In the genomic region with DNA sequence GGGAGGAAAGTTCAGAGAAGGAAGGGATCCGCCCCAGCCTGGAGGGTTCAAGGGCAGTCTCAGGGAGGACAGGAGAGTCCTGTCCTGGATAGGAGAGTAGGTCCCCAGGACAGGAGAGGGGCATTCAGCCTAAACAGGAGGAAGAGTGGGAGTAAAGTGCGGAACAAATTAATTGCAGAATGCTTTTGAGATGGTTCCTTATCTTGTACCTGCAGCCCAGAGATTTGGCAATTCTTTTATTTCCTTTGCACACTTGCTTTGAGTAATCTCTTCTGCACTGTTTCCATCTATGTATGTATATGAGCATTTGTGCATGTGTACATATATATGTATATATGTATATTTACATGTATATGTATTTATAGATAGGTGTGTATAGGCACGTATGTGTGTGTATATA, we compare ENCODE assay signal across 2 cellular contexts.
TF ChIP-seq lines count a peak whose summit lies in the region.

No MANE protein-coding gene starts in this region.

TF ChIP-seq in liver, 16 proteins besides CTCF, POLR2A, EP300 and RAD21:
- TF ChIP-seq EGR1 (IDR thresholded peaks at IDR 0.05; ENCODE audit: low read depth in 2 of 2) (no peak), TAF1 (conservative IDR thresholded peaks at IDR 0.05) (no peak), JUND (IDR thresholded peaks at IDR 0.05) (no peak), ZBTB33 (IDR thresholded peaks at IDR 0.05) (no peak), FOXA1 (IDR thresholded peaks at IDR 0.05) (no peak), YY1 (IDR thresholded peaks at IDR 0.05) (no peak), MAX (IDR thresholded peaks at IDR 0.05) (no peak), RXRA (IDR thresholded peaks at IDR 0.05) (peak; percentile 20 to 31), SP1 (IDR thresholded peaks at IDR 0.05) (peak; percentile 23), FOXA2 (IDR thresholded peaks at IDR 0.05) (no peak), NR2F2 (IDR thresholded peaks at IDR 0.05) (no peak), HNF4A (conservative IDR thresholded peaks at IDR 0.05) (no peak), GABPA (IDR thresholded peaks at IDR 0.05 in 1 of 2, conservative IDR thresholded peaks at IDR 0.05 in 1 of 2) (no peak), HNF4G (IDR thresholded peaks at IDR 0.05) (no peak)
- TF ChIP-seq, protein P1, sequence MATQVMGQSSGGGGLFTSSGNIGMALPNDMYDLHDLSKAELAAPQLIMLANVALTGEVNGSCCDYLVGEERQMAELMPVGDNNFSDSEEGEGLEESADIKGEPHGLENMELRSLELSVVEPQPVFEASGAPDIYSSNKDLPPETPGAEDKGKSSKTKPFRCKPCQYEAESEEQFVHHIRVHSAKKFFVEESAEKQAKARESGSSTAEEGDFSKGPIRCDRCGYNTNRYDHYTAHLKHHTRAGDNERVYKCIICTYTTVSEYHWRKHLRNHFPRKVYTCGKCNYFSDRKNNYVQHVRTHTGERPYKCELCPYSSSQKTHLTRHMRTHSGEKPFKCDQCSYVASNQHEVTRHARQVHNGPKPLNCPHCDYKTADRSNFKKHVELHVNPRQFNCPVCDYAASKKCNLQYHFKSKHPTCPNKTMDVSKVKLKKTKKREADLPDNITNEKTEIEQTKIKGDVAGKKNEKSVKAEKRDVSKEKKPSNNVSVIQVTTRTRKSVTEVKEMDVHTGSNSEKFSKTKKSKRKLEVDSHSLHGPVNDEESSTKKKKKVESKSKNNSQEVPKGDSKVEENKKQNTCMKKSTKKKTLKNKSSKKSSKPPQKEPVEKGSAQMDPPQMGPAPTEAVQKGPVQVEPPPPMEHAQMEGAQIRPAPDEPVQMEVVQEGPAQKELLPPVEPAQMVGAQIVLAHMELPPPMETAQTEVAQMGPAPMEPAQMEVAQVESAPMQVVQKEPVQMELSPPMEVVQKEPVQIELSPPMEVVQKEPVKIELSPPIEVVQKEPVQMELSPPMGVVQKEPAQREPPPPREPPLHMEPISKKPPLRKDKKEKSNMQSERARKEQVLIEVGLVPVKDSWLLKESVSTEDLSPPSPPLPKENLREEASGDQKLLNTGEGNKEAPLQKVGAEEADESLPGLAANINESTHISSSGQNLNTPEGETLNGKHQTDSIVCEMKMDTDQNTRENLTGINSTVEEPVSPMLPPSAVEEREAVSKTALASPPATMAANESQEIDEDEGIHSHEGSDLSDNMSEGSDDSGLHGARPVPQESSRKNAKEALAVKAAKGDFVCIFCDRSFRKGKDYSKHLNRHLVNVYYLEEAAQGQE (IDR thresholded peaks at IDR 0.05), result no peak
- TF ChIP-seq, protein P2, sequence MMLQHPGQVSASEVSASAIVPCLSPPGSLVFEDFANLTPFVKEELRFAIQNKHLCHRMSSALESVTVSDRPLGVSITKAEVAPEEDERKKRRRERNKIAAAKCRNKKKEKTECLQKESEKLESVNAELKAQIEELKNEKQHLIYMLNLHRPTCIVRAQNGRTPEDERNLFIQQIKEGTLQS (IDR thresholded peaks at IDR 0.05), result no peak

TF ChIP-seq in HepG2, 621 proteins besides CTCF, POLR2A, EP300 and RAD21:
- TF ChIP-seq ZNF101 (CRISPR knock-in tag; IDR thresholded peaks at IDR 0.05; ENCODE audit: borderline replicate concordance, low read depth) (no peak), ASH2L (IDR thresholded peaks at IDR 0.05; ENCODE audit: insufficient read length, low read depth, low read length) (no peak)
